ENCODE assay signal across 1 cellular context in genomic region chr11:613369-613968, GRCh38.
TF ChIP-seq lines count a peak whose summit lies in the region.

No MANE protein-coding gene starts in this region.

TF ChIP-seq in liver, 16 proteins besides CTCF, POLR2A, EP300 and RAD21 (continued from another document):
- TF ChIP-seq, protein P1, sequence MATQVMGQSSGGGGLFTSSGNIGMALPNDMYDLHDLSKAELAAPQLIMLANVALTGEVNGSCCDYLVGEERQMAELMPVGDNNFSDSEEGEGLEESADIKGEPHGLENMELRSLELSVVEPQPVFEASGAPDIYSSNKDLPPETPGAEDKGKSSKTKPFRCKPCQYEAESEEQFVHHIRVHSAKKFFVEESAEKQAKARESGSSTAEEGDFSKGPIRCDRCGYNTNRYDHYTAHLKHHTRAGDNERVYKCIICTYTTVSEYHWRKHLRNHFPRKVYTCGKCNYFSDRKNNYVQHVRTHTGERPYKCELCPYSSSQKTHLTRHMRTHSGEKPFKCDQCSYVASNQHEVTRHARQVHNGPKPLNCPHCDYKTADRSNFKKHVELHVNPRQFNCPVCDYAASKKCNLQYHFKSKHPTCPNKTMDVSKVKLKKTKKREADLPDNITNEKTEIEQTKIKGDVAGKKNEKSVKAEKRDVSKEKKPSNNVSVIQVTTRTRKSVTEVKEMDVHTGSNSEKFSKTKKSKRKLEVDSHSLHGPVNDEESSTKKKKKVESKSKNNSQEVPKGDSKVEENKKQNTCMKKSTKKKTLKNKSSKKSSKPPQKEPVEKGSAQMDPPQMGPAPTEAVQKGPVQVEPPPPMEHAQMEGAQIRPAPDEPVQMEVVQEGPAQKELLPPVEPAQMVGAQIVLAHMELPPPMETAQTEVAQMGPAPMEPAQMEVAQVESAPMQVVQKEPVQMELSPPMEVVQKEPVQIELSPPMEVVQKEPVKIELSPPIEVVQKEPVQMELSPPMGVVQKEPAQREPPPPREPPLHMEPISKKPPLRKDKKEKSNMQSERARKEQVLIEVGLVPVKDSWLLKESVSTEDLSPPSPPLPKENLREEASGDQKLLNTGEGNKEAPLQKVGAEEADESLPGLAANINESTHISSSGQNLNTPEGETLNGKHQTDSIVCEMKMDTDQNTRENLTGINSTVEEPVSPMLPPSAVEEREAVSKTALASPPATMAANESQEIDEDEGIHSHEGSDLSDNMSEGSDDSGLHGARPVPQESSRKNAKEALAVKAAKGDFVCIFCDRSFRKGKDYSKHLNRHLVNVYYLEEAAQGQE (IDR thresholded peaks at IDR 0.05), result no peak
- TF ChIP-seq SP1 (IDR thresholded peaks at IDR 0.05), result no peak
- no peak for TF ChIP-seq ATF3 (IDR thresholded peaks at IDR 0.05)
- TF ChIP-seq GABPA (IDR thresholded peaks at IDR 0.05 in 1 of 2, conservative IDR thresholded peaks at IDR 0.05 in 1 of 2), result no peak
- TF ChIP-seq JUND (IDR thresholded peaks at IDR 0.05), result no peak
- TF ChIP-seq FOXA2 (IDR thresholded peaks at IDR 0.05), result no peak
- TF ChIP-seq YY1 (IDR thresholded peaks at IDR 0.05), result no peak
- no peak for TF ChIP-seq HNF4A (conservative IDR thresholded peaks at IDR 0.05)
- TF ChIP-seq FOXA1 (IDR thresholded peaks at IDR 0.05), result no peak
